ENCODE assay signal across 8 cellular contexts in genomic region chr5:37672118-37672588, GRCh38.
DNase-seq lines count a peak whose midpoint lies in the region; ATAC-seq and TF ChIP-seq lines count a peak whose summit lies in the region.
"Not testable (repeated sequence)": the region's sequence is repeated elsewhere in the genome, so short reads cannot be mapped to it uniquely, and the experiment has no call there.

No MANE protein-coding gene starts in this region.

- 2 to 9% (median 5%) methylated on average over 9 to 12 of the region's 12 CpGs for WGBS in spleen, 5 donors

- not testable (repeated sequence) for H3K36me3 ChIP-seq in CD8-positive, alpha-beta T cell (ENCODE audit: insufficient read depth, low read length); spleen

- TF ChIP-seq CTCF in CD8-positive, alpha-beta T cell (IDR thresholded peaks at IDR 0.05); spleen (IDR thresholded peaks at IDR 0.05 in 8 of 11, conservative IDR thresholded peaks at IDR 0.05 in 3 of 11): not testable (repeated sequence)

- POLR2A ChIA-PET in CD8-positive, alpha-beta T cell (lab: Charles Lee); activated CD8-positive, alpha-beta T cell treated with anti-CD3 and anti-CD28 coated beads, Interleukin-2, amount 10 ng/mL, durations not matched to agents 7 days and 5 days (lab: Charles Lee): not testable (repeated sequence)

- H3K9me3 ChIP-seq in CD8-positive, alpha-beta T cell (ENCODE audit: low read length); spleen: not testable (repeated sequence)

- peak overlapping the region; percentile 6 for H3K27ac Mint-ChIP-seq in CD8-positive, alpha-beta T cell
- not testable (repeated sequence) for H3K27ac Mint-ChIP-seq in activated CD8-positive, alpha-beta T cell treated with anti-CD3 and anti-CD28 coated beads, Interleukin-2, amount 10 ng/mL, durations not matched to agents 7 days and 5 days

- H3K36me3 Mint-ChIP-seq in CD8-positive, alpha-beta T cell: peaks cover 25% of the 10 kb centered on the region
- not testable (repeated sequence) for H3K36me3 Mint-ChIP-seq in activated CD8-positive, alpha-beta T cell treated with anti-CD3 and anti-CD28 coated beads, Interleukin-2, amount 10 ng/mL, durations not matched to agents 7 days and 5 days (ENCODE audit: low read depth)

- peak in 1 of 7 experiments; percentile 4 for DNase-seq in CD8-positive, alpha-beta T cell
- DNase-seq in OCI-M2 (lab: John Stamatoyannopoulos, UW; ENCODE audit: unreplicated experiment) (peak; percentile 43), left ventricle myocardium superior (peak; percentile 26), spleen (peak; percentile 78)
- DNase-seq in activated CD8-positive, alpha-beta T cell treated with anti-CD3 and anti-CD28 coated beads, Interleukin-2, amount 10 ng/mL, durations not matched to agents 7 days and 5 days: peak; percentile 33

- intact Hi-C loops in CD8-positive, alpha-beta T cell (cut with DNase I, micrococcal nuclease); left ventricle myocardium superior (cut with micrococcal nuclease); spleen (cut with DNase I; ENCODE audit: low total_unique reads): not testable (repeated sequence)

- CTCF ChIA-PET in CD8-positive, alpha-beta T cell (lab: Charles Lee); activated CD8-positive, alpha-beta T cell treated with anti-CD3 and anti-CD28 coated beads, Interleukin-2, amount 10 ng/mL, durations not matched to agents 7 days and 5 days (lab: Charles Lee): not testable (repeated sequence)

- not testable (repeated sequence) for H3K4me3 ChIP-seq in CD8-positive, alpha-beta T cell (ENCODE audit: low read depth, low read length); spleen

- not testable (repeated sequence) for H3K27me3 ChIP-seq in CD8-positive, alpha-beta T cell (ENCODE audit: insufficient read depth, low read length); spleen (replicated peaks in 1 of 7)

- H3K27me3 Mint-ChIP-seq in CD8-positive, alpha-beta T cell (ENCODE audit: low read depth); activated CD8-positive, alpha-beta T cell treated with anti-CD3 and anti-CD28 coated beads, Interleukin-2, amount 10 ng/mL, durations not matched to agents 7 days and 5 days (ENCODE audit: low read depth): not testable (repeated sequence)

- peaks cover 27% of the 10 kb centered on the region for H3K4me1 Mint-ChIP-seq in CD8-positive, alpha-beta T cell (ENCODE audit: low read depth)
- peaks cover 15% of the 10 kb centered on the region for H3K4me1 Mint-ChIP-seq in activated CD8-positive, alpha-beta T cell treated with anti-CD3 and anti-CD28 coated beads, Interleukin-2, amount 10 ng/mL, durations not matched to agents 7 days and 5 days (ENCODE audit: low read depth)

- not testable (repeated sequence) for H3K27ac ChIP-seq in CD8-positive, alpha-beta T cell (ENCODE audit: low read depth, low read length)
- peak overlapping the region in 3 of 8 donors; percentile 9 to 16 (median 11) for H3K27ac ChIP-seq in spleen

- not testable (repeated sequence) for H3K9me3 Mint-ChIP-seq in CD8-positive, alpha-beta T cell; activated CD8-positive, alpha-beta T cell treated with anti-CD3 and anti-CD28 coated beads, Interleukin-2, amount 10 ng/mL, durations not matched to agents 7 days and 5 days (ENCODE audit: insufficient read depth)

- not testable (repeated sequence) for ATAC-seq in CD8-positive, alpha-beta T cell; activated CD8-positive, alpha-beta T cell treated with anti-CD3 and anti-CD28 coated beads, Interleukin-2, amount 10 ng/mL, durations not matched to agents 7 days and 5 days; left ventricle myocardium superior
- ATAC-seq in GM18861 (IDR thresholded peaks at IDR 0.05; ENCODE audit: unreplicated experiment) (peak; percentile 84), HG02623 (IDR thresholded peaks at IDR 0.05; ENCODE audit: unreplicated experiment) (peak; percentile 61), HG03565 (IDR thresholded peaks at IDR 0.05; ENCODE audit: unreplicated experiment) (peak; percentile 91)

- not testable (repeated sequence) for TF ChIP-seq POLR2A in spleen (IDR thresholded peaks at IDR 0.05)

- H3K4me3 Mint-ChIP-seq in CD8-positive, alpha-beta T cell; activated CD8-positive, alpha-beta T cell treated with anti-CD3 and anti-CD28 coated beads, Interleukin-2, amount 10 ng/mL, durations not matched to agents 7 days and 5 days: not testable (repeated sequence)

- H3K4me1 ChIP-seq in CD8-positive, alpha-beta T cell (ENCODE audit: insufficient read depth, low read length): not testable (repeated sequence)
- H3K4me1 ChIP-seq in spleen: peaks cover 0 to 21% (median 14%) of the 10 kb centered on the region in 6 donors
